33 cellular contexts compared by ENCODE assay signal in the genomic region with DNA sequence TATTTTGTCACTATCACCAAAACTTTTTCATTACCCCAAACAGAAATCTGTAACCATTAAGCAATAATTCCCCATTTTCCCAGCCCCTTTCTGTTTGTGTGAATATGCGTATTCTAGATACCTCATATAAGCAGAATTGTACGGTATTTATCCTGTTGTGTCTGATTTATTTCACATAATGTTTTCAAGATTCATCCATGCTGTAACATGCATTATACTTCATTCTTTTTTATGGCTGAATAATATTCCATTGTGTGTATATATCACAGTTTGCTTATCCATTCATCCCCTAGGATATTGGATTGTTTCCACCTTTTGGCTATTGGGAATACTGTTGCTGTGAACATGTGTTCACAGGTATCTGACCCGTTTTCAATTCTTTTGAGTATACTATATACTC.
"Had no signal": no experiment of that assay in that cellular context is flagged by ENCODE, and none has a peak within 500 bp of the region (broad histone marks: within the 10 kb centered on the region; RNA-seq: fewer than 3 reads in every experiment).

No MANE protein-coding gene starts in this region.

- H3K4me3 ChIP-seq: adrenal gland, ascending aorta, body of pancreas, breast epithelium, cardiac muscle cell had no signal

- ATAC-seq: activated naive CD4-positive, alpha-beta T cell treated with anti-CD3 and anti-CD28 coated beads, Interleukin-2, amount 50 U/mL, for 72 hours; activated naive CD8-positive, alpha-beta T cell treated with anti-CD3 and anti-CD28 coated beads, Interleukin-2, amount 50 U/mL, for 24 hours; activated T-cell treated with anti-CD3 and anti-CD28 coated beads, Interleukin-2, amount 50 U/mL, for 4 hours; activated T-cell treated with anti-CD3 and anti-CD28 coated beads, Interleukin-2, amount 50 U/mL, for 72 hours; activated T-helper 17 cell treated with anti-CD3 and anti-CD28 coated beads, Interleukin-2, amount 50 U/mL, for 72 hours; body of pancreas had no signal

- FAIRE-seq: astrocyte, bronchial epithelial cell had no signal

- H3K27ac ChIP-seq: adrenal gland, ascending aorta, body of pancreas, brain microvascular endothelial cell, breast epithelium, cardiac muscle cell had no signal

- H3K36me3 ChIP-seq: adrenal gland, ascending aorta, brain microvascular endothelial cell, breast epithelium, cardiac muscle cell had no signal

- H3K27me3 ChIP-seq: adrenal gland, ascending aorta, body of pancreas, brain microvascular endothelial cell, breast epithelium, cardiac muscle cell had no signal

- DNase-seq: activated effector memory CD4-positive, alpha-beta T cell treated with anti-CD3 and anti-CD28 coated beads, Interleukin-2, amount 50 U/mL, for 16 hours; activated effector memory CD4-positive, alpha-beta T cell treated with Interleukin-2 at 50 U/mL for 16 hours; activated gamma-delta T cell; activated gamma-delta T cell treated with Interleukin-2 at 50 U/mL for 16 hours; activated naive CD4-positive, alpha-beta T cell; activated naive CD4-positive, alpha-beta T cell treated with anti-CD3 and anti-CD28 coated beads for 36 hours; activated naive CD4-positive, alpha-beta T cell treated with anti-CD3 and anti-CD28 coated beads, Interleukin-2, amount 10 ng/mL, durations not matched to agents 7 days and 5 days; activated naive CD4-positive, alpha-beta T cell treated with Interleukin-2 at 50 U/mL for 16 hours; activated naive CD8-positive, alpha-beta T cell treated with anti-CD3 and anti-CD28 coated beads for 36 hours; activated naive CD8-positive, alpha-beta T cell treated with anti-CD3 and anti-CD28 coated beads, Interleukin-2, amount 10 ng/mL, durations not matched to agents 7 days and 5 days; activated naive CD8-positive, alpha-beta T cell treated with anti-CD3 and anti-CD28 coated beads, Interleukin-2, amount 50 U/mL, for 24 hours; activated T-cell treated with anti-CD3 and anti-CD28 coated beads, Interleukin-2, amount 50 U/mL, for 1 hour; activated T-cell treated with anti-CD3 and anti-CD28 coated beads, Interleukin-2, amount 50 U/mL, for 24 hours; activated T-cell treated with anti-CD3 and anti-CD28 coated beads, Interleukin-2, amount 50 U/mL, for 4 hours; activated T-cell treated with anti-CD3 and anti-CD28 coated beads, Interleukin-2, amount 50 U/mL, for 48 hours; activated T-cell treated with anti-CD3 and anti-CD28 coated beads, Interleukin-2, amount 50 U/mL, for 72 hours; adrenal gland; amniotic stem cell; amygdala; anterior cingulate cortex; aorta; body of pancreas; brain microvascular endothelial cell; caudate nucleus; central memory CD4-positive, alpha-beta T cell; cerebellar nuclear complex had no signal

- H3K9me3 ChIP-seq: adrenal gland, body of pancreas had no signal

- H3K4me1 ChIP-seq: adrenal gland, body of pancreas, breast epithelium had no signal
